ENCODE assay signal across 18 cellular contexts in the genomic region with DNA sequence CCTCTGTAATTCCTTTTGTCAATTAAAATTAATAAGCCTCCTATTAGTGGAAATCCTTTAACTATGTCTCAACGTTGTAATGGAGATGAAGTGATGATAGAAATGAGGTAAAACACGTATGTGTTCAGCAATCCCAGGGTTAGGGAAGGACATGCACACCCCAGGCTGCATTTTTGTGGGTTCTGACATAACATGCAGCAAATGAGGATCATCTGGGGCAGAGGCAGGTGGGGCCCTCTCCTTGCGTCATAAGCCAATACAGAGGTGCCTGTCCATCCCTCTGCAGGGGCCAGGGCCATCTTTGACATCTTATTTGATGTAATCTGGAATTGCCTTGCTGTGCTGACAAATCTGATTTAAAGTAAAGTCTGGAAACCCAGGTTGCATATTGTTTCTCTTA.
A peak's percentile ranks its signal among the peaks of the same experiment; 100 is the strongest.
DNase-seq lines count a peak whose midpoint lies in the region; TF ChIP-seq lines count a peak whose summit lies in the region.
"Had no signal": no experiment of that assay in that cellular context is flagged by ENCODE, and none has a peak within 500 bp of the region (broad histone marks: within the 10 kb centered on the region; RNA-seq: fewer than 3 reads in every experiment).

No MANE protein-coding gene starts in this region.

- H3K27me3 ChIP-seq in MM.1S (replicated peaks; ENCODE audit: insufficient read depth, low read length) (no peaks in the 10 kb centered on the region), dorsolateral prefrontal cortex (no peaks in the 10 kb centered on the region), mesendoderm (ENCODE audit: insufficient read depth, low read length, poor library complexity) (no peaks in the 10 kb centered on the region), PC-9 (ENCODE audit: insufficient read depth, low read depth) (no peaks in the 10 kb centered on the region)
- H3K27me3 ChIP-seq: colonic mucosa, esophagus muscularis mucosa, right lobe of liver had no signal

- H3K4me1 ChIP-seq in MM.1S (ENCODE audit: low read length) (peaks cover 16% of the 10 kb centered on the region), mesendoderm (ENCODE audit: control insufficient read depth, low read depth, low read length) (peaks cover 21% of the 10 kb centered on the region), PC-9 (replicated peaks; ENCODE audit: insufficient read depth) (peaks cover 8% of the 10 kb centered on the region)
- H3K4me1 ChIP-seq: Caco-2, colonic mucosa, right lobe of liver had no signal

- H2BK15ac ChIP-seq in mesendoderm (replicated peaks; ENCODE audit: low read depth), result no peak overlapping the region

- H3K9me3 ChIP-seq in MM.1S (replicated peaks; ENCODE audit: insufficient read depth, low read length), result no peaks in the 10 kb centered on the region
- H3K9me3 ChIP-seq in PC-9 (ENCODE audit: insufficient read depth, low read depth), result no peaks in the 10 kb centered on the region
- H3K9me3 ChIP-seq: Caco-2, colonic mucosa, esophagus muscularis mucosa, lower lobe of right lung, right lobe of liver had no signal

- H3K79me2 ChIP-seq in MM.1S (ENCODE audit: low read length) (no peaks in the 10 kb centered on the region), mesendoderm (ENCODE audit: control insufficient read depth, insufficient read depth, low read length) (no peaks in the 10 kb centered on the region), PC-9 (ENCODE audit: low read depth) (no peaks in the 10 kb centered on the region)

- H3K18ac ChIP-seq in mesendoderm (ENCODE audit: low read length), result no peak overlapping the region

- H4K8ac ChIP-seq in mesendoderm (ENCODE audit: low read depth, low read length), result no peak overlapping the region

- CTCF ChIA-PET in PC-9 (lab: Charles Lee), result no interaction called here

- no peaks in the 10 kb centered on the region for H3K79me1 ChIP-seq in mesendoderm (ENCODE audit: low read length)

- peak overlapping the region; percentile 62 for H3K56ac ChIP-seq in mesendoderm (ENCODE audit: low read length)

- DNase-seq in AG10803 (ENCODE audit: low read depth) (peak; percentile 94), MM.1S (no peak), dorsolateral prefrontal cortex (no peak), mesendoderm (no peak), NCI-H1092 treated with DMSO at 0.1 percent for 48 hours (lab: John Stamatoyannopoulos, UW) (no peak), PC-9 (no peak), NCI-H446 (lab: John Stamatoyannopoulos, UW) (no peak)
- DNase-seq in activated T-cell treated with anti-CD3 and anti-CD28 coated beads, Interleukin-2, amount 50 U/mL, for 48 hours, result no peak
- DNase-seq: activated CD4-positive, CD25-positive, alpha-beta regulatory T cell treated with anti-CD3 and anti-CD28 coated beads, Interleukin-2, amount 50 U/mL, for 72 hours; activated naive CD8-positive, alpha-beta T cell treated with anti-CD3 and anti-CD28 coated beads for 36 hours; colonic mucosa; GDM1; lower lobe of right lung; NCI-H510A; right lobe of liver; stimulated activated naive CD8-positive, alpha-beta T cell treated with anti-CD3 and anti-CD28 coated beads, Interleukin-15, Interleukin-2, amounts not matched to agents 100 U/mL and 50 U/mL, for 24 hours had no signal

- H3F3A ChIP-seq in MM.1S (ENCODE audit: insufficient read depth, low read length), result no peaks in the 10 kb centered on the region
- peaks cover 7% of the 10 kb centered on the region; the same call in 1 of the 2 replicates for H3F3A ChIP-seq in PC-9 (ENCODE audit: insufficient read depth, low read depth)

- H3K36me3 ChIP-seq in MM.1S (replicated peaks; ENCODE audit: insufficient read depth, low read length), result no peaks in the 10 kb centered on the region
- no peaks in the 10 kb centered on the region for H3K36me3 ChIP-seq in mesendoderm (ENCODE audit: control insufficient read depth, insufficient read depth, low read length)
- H3K36me3 ChIP-seq in PC-9 (ENCODE audit: low read depth), result no peaks in the 10 kb centered on the region
- H3K36me3 ChIP-seq: colonic mucosa, esophagus muscularis mucosa, lower lobe of right lung, right lobe of liver had no signal

- no CpG with 5 or more reads among the region's 3 CpGs for WGBS in mesendoderm (ENCODE audit: extremely low coverage, insufficient coverage, low lambda C conversion rate)

- H3K4ac ChIP-seq in mesendoderm (ENCODE audit: low read depth, low read length), result no peak overlapping the region

- H3K4me2 ChIP-seq in MM.1S (ENCODE audit: low read depth, low read length), result no peak overlapping the region
- H3K4me2 ChIP-seq in mesendoderm (ENCODE audit: low read length), result no peak overlapping the region
- no peak overlapping the region for H3K4me2 ChIP-seq in PC-9

- no peak overlapping the region for H2AFZ ChIP-seq in MM.1S (ENCODE audit: low read length)
- no peak overlapping the region for H2AFZ ChIP-seq in PC-9

- peak overlapping the region; percentile 38; the same call in 1 of the 2 replicates for H3K27ac ChIP-seq in MM.1S (ENCODE audit: low read length)
- peak overlapping the region in 40 of 59 donors; percentile 3 to 82 (median 46) for H3K27ac ChIP-seq in dorsolateral prefrontal cortex
- no peak overlapping the region for H3K27ac ChIP-seq in mesendoderm (ENCODE audit: low read depth, low read length)
- H3K27ac ChIP-seq in PC-9, result no peak overlapping the region
- H3K27ac ChIP-seq: colonic mucosa, esophagus muscularis mucosa, lower lobe of right lung, right lobe of liver had no signal

- TF ChIP-seq CTCF in AG10803 (conservative IDR thresholded peaks at IDR 0.05; ENCODE audit: low read length), result no peak
- TF ChIP-seq CTCF in MM.1S (IDR thresholded peaks at IDR 0.05; ENCODE audit: low read length), result no peak
- no peak for TF ChIP-seq CTCF in dorsolateral prefrontal cortex (IDR thresholded peaks at IDR 0.05 in 54 of 56, conservative IDR thresholded peaks at IDR 0.05 in 2 of 56; ENCODE audit: low read depth in 1 of 56, partially characterized antibody in 56 of 56)
- no peak for TF ChIP-seq CTCF in PC-9 (conservative IDR thresholded peaks at IDR 0.05)

- no peak overlapping the region for H2BK120ac ChIP-seq in mesendoderm (ENCODE audit: low read depth, low read length)

- no TSS peak for BruUV-seq in PC-9 (replicated peaks; lab: Mats Ljungman, UMichigan)

- no peak overlapping the region for H2AK5ac ChIP-seq in mesendoderm (ENCODE audit: low read length)

- H3K9me2 ChIP-seq in MM.1S (replicated peaks; ENCODE audit: insufficient read depth, low read length) (no peaks in the 10 kb centered on the region), PC-9 (ENCODE audit: insufficient read depth) (no peaks in the 10 kb centered on the region)

- no peaks in the 10 kb centered on the region for H4K20me1 ChIP-seq in MM.1S (ENCODE audit: insufficient read depth, low read length)
- no peaks in the 10 kb centered on the region for H4K20me1 ChIP-seq in PC-9 (ENCODE audit: insufficient read depth)

- intact Hi-C loops in dorsolateral prefrontal cortex (cut with DNase I) (loop anchor here in 1 of 2 donors (10.0 kb wide), 1 partner anchor 287 kb away; no protein-coding TSS in a partner anchor), PC-9 (cut with micrococcal nuclease; ENCODE audit: unreplicated experiment) (loop anchor here (2.0 kb wide), 1 partner anchor 469 kb away; a partner anchor contains a TSS)

- H2BK5ac ChIP-seq in mesendoderm (ENCODE audit: low read length), result peak overlapping the region; percentile 54

- POLR2A ChIA-PET in PC-9 (lab: Charles Lee; ENCODE audit: unreplicated experiment), result no interaction called here

- H3K4me3 ChIP-seq in AG10803 (ENCODE audit: low read length) (no peak overlapping the region), MM.1S (ENCODE audit: low read length) (no peak overlapping the region), dorsolateral prefrontal cortex (no peak overlapping the region), mesendoderm (ENCODE audit: low read length) (no peak overlapping the region), PC-9 (no peak overlapping the region)
- H3K4me3 ChIP-seq: colonic mucosa, esophagus muscularis mucosa, lower lobe of right lung, right lobe of liver had no signal

- H4K5ac ChIP-seq in mesendoderm (ENCODE audit: low read length), result no peak overlapping the region

- H3K23ac ChIP-seq in mesendoderm (ENCODE audit: low read length), result no peak overlapping the region

- no peak overlapping the region for H3K9ac ChIP-seq in MM.1S (ENCODE audit: low read length)
- H3K9ac ChIP-seq in mesendoderm (ENCODE audit: low read length), result no peak overlapping the region

Comparison
In these comparisons a context has a peak if more than half of its experiments do, and no peak if none do; other contexts are left out.
1. H3K27ac ChIP-seq: peak in MM.1S (single experiment) and dorsolateral prefrontal cortex (40 of 59); none in mesendoderm (single experiment) and PC-9 (single experiment).